ENCODE assay signal across 8 cellular contexts in the genomic region with DNA sequence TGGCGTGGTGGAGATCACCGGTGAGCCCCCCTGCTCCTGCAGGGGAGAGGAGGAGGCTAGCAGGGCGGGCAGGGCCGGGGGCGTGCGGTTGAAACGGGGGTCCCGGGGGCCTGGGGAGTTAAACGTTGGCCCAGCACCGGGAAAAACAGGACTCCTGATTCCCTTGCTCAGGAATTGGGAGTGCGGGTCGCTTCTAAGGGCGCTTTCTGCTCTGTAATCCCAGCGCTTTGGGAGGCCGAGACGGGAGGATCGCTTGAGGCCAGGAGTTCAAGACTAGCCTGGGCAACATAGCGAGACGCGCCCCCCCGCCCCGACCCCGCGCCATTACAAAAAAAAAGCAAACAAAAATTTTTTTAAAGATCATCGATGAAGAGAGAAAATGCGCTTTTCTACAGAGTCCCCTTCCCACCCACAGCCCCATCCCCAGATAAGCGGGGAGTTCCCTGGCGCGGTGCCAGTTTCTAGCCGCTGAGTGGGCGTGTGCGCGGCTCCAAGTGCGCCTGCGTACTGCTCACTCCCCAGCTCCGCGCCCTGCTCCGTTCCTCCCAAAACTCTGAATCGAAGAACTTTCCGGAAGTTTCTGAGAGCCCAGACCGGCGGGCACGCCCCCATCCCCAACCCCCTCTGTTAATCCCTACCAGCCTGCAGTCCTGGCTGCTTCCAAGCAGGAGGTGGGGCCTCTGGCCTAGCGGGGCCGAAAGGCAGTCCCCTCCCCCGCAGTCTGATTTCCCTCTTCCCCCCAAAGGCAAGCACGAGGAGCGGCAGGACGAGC. TPM values are rescaled to one million over a fixed set of nuclear protein-coding genes. Genes with fewer than 3 reads are reported as not detected.
DNase-seq lines count a peak whose midpoint lies in the region; ATAC-seq and TF ChIP-seq lines count a peak whose summit lies in the region.

No MANE protein-coding gene starts in this region.

- no peaks in the 10 kb centered on the region for H3K9me3 Mint-ChIP-seq in activated T-cell treated with anti-CD3 and anti-CD28 coated beads, Interleukin-2, amount 50 U/mL, for 4 hours

- POLR2A ChIA-PET in PC-9 (lab: Charles Lee; ENCODE audit: unreplicated experiment), result no interaction called here

- H3K4me2 ChIP-seq in PC-9, result peak overlapping the region; percentile 77

- H3K4me1 ChIP-seq in PC-9 (replicated peaks; ENCODE audit: insufficient read depth), result peaks cover 45% of the 10 kb centered on the region
- peaks cover 0 to 21% of the 10 kb centered on the region in 2 donors for H3K4me1 ChIP-seq in esophagus (ENCODE audit: control insufficient read depth in 2 of 2, insufficient read depth in 2 of 2, low read length in 1 of 2)
- H3K4me1 ChIP-seq in mucosa of stomach (ENCODE audit: control insufficient read depth, insufficient read depth, low read length), result peaks cover 69% of the 10 kb centered on the region

- peaks cover 58% of the 10 kb centered on the region for H3F3A ChIP-seq in PC-9 (ENCODE audit: insufficient read depth, low read depth)

- no peaks in the 10 kb centered on the region for H3K9me2 ChIP-seq in PC-9 (ENCODE audit: insufficient read depth)

- H3K36me3 Mint-ChIP-seq in activated T-cell treated with anti-CD3 and anti-CD28 coated beads, Interleukin-2, amount 50 U/mL, for 4 hours (ENCODE audit: insufficient read depth), result no peaks in the 10 kb centered on the region

- H3K4me3 Mint-ChIP-seq in activated T-cell treated with anti-CD3 and anti-CD28 coated beads, Interleukin-2, amount 50 U/mL, for 4 hours, result peak overlapping the region; percentile 86

- H3K79me2 ChIP-seq in PC-9 (ENCODE audit: low read depth), result peaks cover 21% of the 10 kb centered on the region

- H3K9me3 ChIP-seq in PC-9 (ENCODE audit: insufficient read depth, low read depth) (no peaks in the 10 kb centered on the region), esophagus (ENCODE audit: control insufficient read depth in 2 of 2, insufficient read depth in 1 of 2, low read depth in 1 of 2, low read length in 1 of 2) (no peaks in the 10 kb centered on the region), mucosa of stomach (ENCODE audit: control insufficient read depth, low read length) (no peaks in the 10 kb centered on the region)

- intact Hi-C loops in PC-9 (cut with micrococcal nuclease; ENCODE audit: unreplicated experiment), result no loop called here

- peak overlapping the region; percentile 99 for H3K9ac ChIP-seq in mucosa of stomach (ENCODE audit: low read length)

- H3K4me3 ChIP-seq in PC-9 (peak overlapping the region; percentile 79), esophagus (ENCODE audit: low read depth in 1 of 2, low read length in 2 of 2) (peak overlapping the region; percentile 72 to 98), mucosa of stomach (ENCODE audit: low read length) (peak overlapping the region; percentile 90)

- H3K27ac ChIP-seq in PC-9 (peak overlapping the region; percentile 28), esophagus (ENCODE audit: low read depth in 2 of 2, low read length in 1 of 2) (peak overlapping the region; percentile 95 to 99)

- peak; percentile 87 for DNase-seq in GM10266 (ENCODE audit: extremely low spot score)
- peak; percentile 82 to 88 for DNase-seq in PC-9
- DNase-seq in activated T-cell treated with anti-CD3 and anti-CD28 coated beads, Interleukin-2, amount 50 U/mL, for 4 hours, result peak; percentile 83
- DNase-seq in stimulated activated CD8-positive, alpha-beta memory T cell treated with anti-CD3 and anti-CD28 coated beads, Interleukin-4, amount 100 ng/mL, for 4 hours (ENCODE audit: low read depth in 2 of 2, low spot score in 1 of 2), result peak; percentile 62 to 69

- CTCF ChIA-PET in PC-9 (lab: Charles Lee), result no interaction called here

- TF ChIP-seq CTCF in GM10266 (IDR thresholded peaks at IDR 0.05; ENCODE audit: control insufficient read depth, insufficient read depth, low read depth, missing control alignments), result no peak
- no peak for TF ChIP-seq CTCF in PC-9 (conservative IDR thresholded peaks at IDR 0.05)

- ATAC-seq in HG03196 (IDR thresholded peaks at IDR 0.05; ENCODE audit: unreplicated experiment) (peak; percentile 32), HG02588 (IDR thresholded peaks at IDR 0.05; ENCODE audit: unreplicated experiment) (no peak)
- peak; percentile 60 to 62 for ATAC-seq in activated T-cell treated with anti-CD3 and anti-CD28 coated beads, Interleukin-2, amount 50 U/mL, for 4 hours

- H3K27me3 Mint-ChIP-seq in activated T-cell treated with anti-CD3 and anti-CD28 coated beads, Interleukin-2, amount 50 U/mL, for 4 hours (ENCODE audit: low read depth), result no peaks in the 10 kb centered on the region

- peaks cover 5% of the 10 kb centered on the region; the same call in 1 of the 2 replicates for H3K36me3 ChIP-seq in PC-9 (ENCODE audit: low read depth)
- peaks cover 0 to 11% of the 10 kb centered on the region in 2 donors for H3K36me3 ChIP-seq in esophagus (ENCODE audit: control insufficient read depth in 2 of 2, insufficient read depth in 2 of 2, low read length in 1 of 2)
- H3K36me3 ChIP-seq in mucosa of stomach (ENCODE audit: control insufficient read depth, insufficient read depth, low read length), result no peaks in the 10 kb centered on the region

- no peaks in the 10 kb centered on the region for H3K27me3 ChIP-seq in PC-9 (ENCODE audit: insufficient read depth, low read depth)
- H3K27me3 ChIP-seq in esophagus (ENCODE audit: control insufficient read depth in 1 of 2, insufficient read depth in 2 of 2, low read length in 2 of 2), result no peaks in the 10 kb centered on the region
- H3K27me3 ChIP-seq in mucosa of stomach (ENCODE audit: control insufficient read depth, insufficient read depth, low read length), result no peaks in the 10 kb centered on the region

- H4K20me1 ChIP-seq in PC-9 (ENCODE audit: insufficient read depth), result no peaks in the 10 kb centered on the region

- H2AFZ ChIP-seq in PC-9, result peak overlapping the region; percentile 80

- TSS peak; percentile 50 for BruUV-seq in PC-9 (replicated peaks; lab: Mats Ljungman, UMichigan)

- peaks cover 18% of the 10 kb centered on the region for H3K4me1 Mint-ChIP-seq in activated T-cell treated with anti-CD3 and anti-CD28 coated beads, Interleukin-2, amount 50 U/mL, for 4 hours (ENCODE audit: low read depth)

- WGBS in esophagus, 2 donors, result 0 to 1% methylated on average over 49 of the region's 49 CpGs

RNA-seq across cellular contexts. Expression of gene HSPB1, which starts 0.8 kb away (rescaled TPM):
- total RNA-seq in PC-9 (2021), result 376 and 414 TPM in 2 replicates
- 10 to 100 TPM; 50.3 to 57.0 (median 53.8) TPM for total RNA-seq in activated T-cell treated with anti-CD3 and anti-CD28 coated beads, Interleukin-2, amount 50 U/mL, for 4 hours
- 1,000 to 10,000 TPM; 4,444 to 4,845 TPM for polyA plus RNA-seq in esophagus

RNA-seq across cellular contexts. Expression of gene YWHAG, which starts 55.5 kb away (rescaled TPM):
- total RNA-seq in PC-9 (2021), result 206 and 250 TPM in 2 replicates
- 100 to 1,000 TPM; 164 to 173 (median 173) TPM for total RNA-seq in activated T-cell treated with anti-CD3 and anti-CD28 coated beads, Interleukin-2, amount 50 U/mL, for 4 hours
- polyA plus RNA-seq in esophagus, result 10 to 100 TPM; 35.2 to 53.3 TPM
